8 cellular contexts compared by ENCODE assay signal in the genomic region with DNA sequence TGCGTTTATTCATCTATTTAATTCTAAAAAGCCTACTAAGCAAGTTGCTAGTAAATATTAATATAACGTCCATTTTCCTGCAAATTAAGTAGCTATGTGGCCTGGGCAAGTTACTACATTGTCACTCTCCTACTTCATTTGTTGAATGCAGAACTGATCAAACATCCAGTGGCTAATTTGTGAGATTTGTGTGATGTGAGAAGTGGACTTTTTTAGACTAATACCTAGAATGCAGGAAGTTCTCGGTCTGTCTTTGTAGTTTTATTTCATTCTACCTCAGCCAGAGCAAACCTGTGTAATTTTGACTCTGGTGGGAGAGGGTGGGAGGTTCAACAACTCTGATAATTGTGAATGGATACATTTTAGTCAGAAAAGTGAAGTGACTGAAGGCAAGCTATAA. TPM values are rescaled to one million over a fixed set of nuclear protein-coding genes. Genes with fewer than 3 reads are reported as not detected.
DNase-seq lines count a peak whose midpoint lies in the region; TF ChIP-seq lines count a peak whose summit lies in the region.

No MANE protein-coding gene starts in this region.

- H3K4me3 Mint-ChIP-seq in activated CD4-positive, alpha-beta T cell treated with anti-CD3 and anti-CD28 coated beads, Interleukin-2, amount 10 ng/mL, durations not matched to agents 24 days and 14 days = peak overlapping the region; percentile 98

- H3K9me3 ChIP-seq in Loucy (ENCODE audit: insufficient read depth, low read depth, low read length) = no peaks in the 10 kb centered on the region
- no peaks in the 10 kb centered on the region for H3K9me3 ChIP-seq in effector memory CD4-positive, alpha-beta T cell (ENCODE audit: control insufficient read depth, low read length)
- H3K9me3 ChIP-seq in osteoblast (ENCODE audit: low read depth, low read length) = no peaks in the 10 kb centered on the region

- intact Hi-C loops in activated CD4-positive, alpha-beta T cell treated with anti-CD3 and anti-CD28 coated beads, Interleukin-2, amount 10 ng/mL, durations not matched to agents 24 days and 14 days (cut with micrococcal nuclease) = loop anchor here (1.0 to 2.0 kb wide), 3 partner anchors 18 to 230 kb away; a partner anchor contains a TSS

- TF ChIP-seq CTCF in Loucy (conservative IDR thresholded peaks at IDR 0.05; ENCODE audit: low read length) (no peak), osteoblast (IDR thresholded peaks at IDR 0.05; ENCODE audit: extremely low read depth, low read depth, low read length) (no peak)

- no peaks in the 10 kb centered on the region for H3K9me3 Mint-ChIP-seq in activated CD4-positive, alpha-beta T cell treated with anti-CD3 and anti-CD28 coated beads, Interleukin-2, amount 10 ng/mL, durations not matched to agents 24 days and 14 days

- H3K36me3 Mint-ChIP-seq in activated CD4-positive, alpha-beta T cell treated with anti-CD3 and anti-CD28 coated beads, Interleukin-2, amount 10 ng/mL, durations not matched to agents 24 days and 14 days (ENCODE audit: low read depth) = peaks cover 25% of the 10 kb centered on the region

- H3K4me1 Mint-ChIP-seq in activated CD4-positive, alpha-beta T cell treated with anti-CD3 and anti-CD28 coated beads, Interleukin-2, amount 10 ng/mL, durations not matched to agents 24 days and 14 days = peaks cover 26% of the 10 kb centered on the region

- H3K4me3 ChIP-seq in Loucy (ENCODE audit: low read length, poor library complexity, severe bottlenecking) = peak overlapping the region; percentile 98
- peak overlapping the region; percentile 89 for H3K4me3 ChIP-seq in effector memory CD4-positive, alpha-beta T cell (ENCODE audit: insufficient read depth, low read depth, low read length, poor library complexity, severe bottlenecking)
- H3K4me3 ChIP-seq in osteoblast (ENCODE audit: insufficient read depth, low read length) = peak overlapping the region; percentile 90

- peaks cover 9% of the 10 kb centered on the region for H3K27me3 Mint-ChIP-seq in activated CD4-positive, alpha-beta T cell treated with anti-CD3 and anti-CD28 coated beads, Interleukin-2, amount 10 ng/mL, durations not matched to agents 24 days and 14 days

- H3K4me1 ChIP-seq in Loucy (ENCODE audit: insufficient read depth, low read length, poor library complexity, severe bottlenecking) = peaks cover 43% of the 10 kb centered on the region
- peaks cover 7% of the 10 kb centered on the region for H3K4me1 ChIP-seq in effector memory CD4-positive, alpha-beta T cell (ENCODE audit: control insufficient read depth, insufficient read depth, low read length, poor library complexity, severe bottlenecking)
- peaks cover 13% of the 10 kb centered on the region for H3K4me1 ChIP-seq in osteoblast (ENCODE audit: insufficient read depth, low read length)

- peak overlapping the region; percentile 98; the same call in 1 of the 2 replicates for H2AFZ ChIP-seq in Loucy (ENCODE audit: low read length)
- peak overlapping the region; percentile 99 for H2AFZ ChIP-seq in osteoblast (ENCODE audit: low read length)

- H3K27me3 ChIP-seq in Loucy (ENCODE audit: insufficient read depth, low read length, poor library complexity, severe bottlenecking) (no peaks in the 10 kb centered on the region), osteoblast (ENCODE audit: insufficient read depth, low read length) (no peaks in the 10 kb centered on the region)
- H3K27me3 ChIP-seq in effector memory CD4-positive, alpha-beta T cell (replicated peaks; ENCODE audit: control insufficient read depth, insufficient read depth, low read length, poor library complexity, severe bottlenecking) = no peaks in the 10 kb centered on the region

- H3K27ac ChIP-seq in effector memory CD4-positive, alpha-beta T cell (ENCODE audit: insufficient read depth, low read length, poor library complexity, severe bottlenecking) = peak overlapping the region; percentile 94
- H3K27ac ChIP-seq in osteoblast (ENCODE audit: low read depth, low read length) = peak overlapping the region; percentile 95

- H3K79me2 ChIP-seq in Loucy (ENCODE audit: insufficient read depth, low read length) (peaks cover 42% of the 10 kb centered on the region), osteoblast (ENCODE audit: insufficient read depth, low read length) (peaks cover 43% of the 10 kb centered on the region)

- peak overlapping the region; percentile 91 for H3K9ac ChIP-seq in Loucy (ENCODE audit: low read depth, low read length, poor library complexity, severe bottlenecking)

- H3F3A ChIP-seq in Loucy (ENCODE audit: low read depth) = no peaks in the 10 kb centered on the region

- peaks cover 42% of the 10 kb centered on the region for H4K20me1 ChIP-seq in Loucy (ENCODE audit: insufficient read depth, low read length, poor library complexity, severe bottlenecking)
- no peaks in the 10 kb centered on the region for H4K20me1 ChIP-seq in osteoblast (ENCODE audit: insufficient read depth, low read length)

- peak overlapping the region; percentile 97 for H3K4me2 ChIP-seq in Loucy (ENCODE audit: low read depth, low read length, poor library complexity, severe bottlenecking)
- H3K4me2 ChIP-seq in osteoblast (ENCODE audit: insufficient read depth, low read length) = peak overlapping the region; percentile 99

- H3K9me2 ChIP-seq in Loucy (replicated peaks; ENCODE audit: low read depth, low read length) = no peaks in the 10 kb centered on the region

- peaks cover 2% of the 10 kb centered on the region for H3K36me3 ChIP-seq in Loucy (ENCODE audit: insufficient read depth, low read length)
- peaks cover 16% of the 10 kb centered on the region for H3K36me3 ChIP-seq in effector memory CD4-positive, alpha-beta T cell (ENCODE audit: control insufficient read depth, insufficient read depth, low read length)
- H3K36me3 ChIP-seq in osteoblast (ENCODE audit: insufficient read depth, low read length) = peaks cover 10% of the 10 kb centered on the region

- DNase-seq in activated CD4-positive, alpha-beta T cell treated with anti-CD3 and anti-CD28 coated beads, Interleukin-2, amount 10 ng/mL, durations not matched to agents 24 days and 14 days = peak; percentile 61
- no peak for DNase-seq in activated CD4-positive, alpha-beta T cell treated with anti-CD3 and anti-CD28 coated beads, Interleukin-2, amount 50 U/mL, for 1 hour
- no peak for DNase-seq in effector memory CD4-positive, alpha-beta T cell
- no peak for DNase-seq in osteoblast (ENCODE audit: insufficient read length, low spot score, missing footprints)
- no peak for DNase-seq in pons (ENCODE audit: low spot score)
- DNase-seq in central memory CD4-positive, alpha-beta T cell = no peak
- no peak for DNase-seq in NCI-H1417 treated with DMSO at 0.1 percent for 48 hours (lab: John Stamatoyannopoulos, UW)

- H3K27ac Mint-ChIP-seq in activated CD4-positive, alpha-beta T cell treated with anti-CD3 and anti-CD28 coated beads, Interleukin-2, amount 10 ng/mL, durations not matched to agents 24 days and 14 days = peak overlapping the region; percentile 98

RNA-seq across cellular contexts. Expression of a gene that starts 0.8 kb away (rescaled TPM):
- 38.4 and 39.9 TPM in 2 replicates for total RNA-seq in activated CD4-positive, alpha-beta T cell treated with anti-CD3 and anti-CD28 coated beads, Interleukin-2, amount 10 ng/mL, durations not matched to agents 24 days and 14 days
- total RNA-seq in osteoblast = 14.1 and 18.5 TPM in 2 replicates

RNA-seq across cellular contexts. Expression of a gene that starts 27.6 kb away (rescaled TPM):
- not detected in 2 replicates for total RNA-seq in activated CD4-positive, alpha-beta T cell treated with anti-CD3 and anti-CD28 coated beads, Interleukin-2, amount 10 ng/mL, durations not matched to agents 24 days and 14 days
- not detected in 2 replicates for total RNA-seq in osteoblast

RNA-seq across cellular contexts. Expression of a gene that starts 47.3 kb away (rescaled TPM):
- 18.8 and 18.9 TPM in 2 replicates for total RNA-seq in activated CD4-positive, alpha-beta T cell treated with anti-CD3 and anti-CD28 coated beads, Interleukin-2, amount 10 ng/mL, durations not matched to agents 24 days and 14 days
- 25.3 and 29.5 TPM in 2 replicates for total RNA-seq in osteoblast
